Comparison of ENCODE assay signal across 25 cellular contexts in the genomic region with DNA sequence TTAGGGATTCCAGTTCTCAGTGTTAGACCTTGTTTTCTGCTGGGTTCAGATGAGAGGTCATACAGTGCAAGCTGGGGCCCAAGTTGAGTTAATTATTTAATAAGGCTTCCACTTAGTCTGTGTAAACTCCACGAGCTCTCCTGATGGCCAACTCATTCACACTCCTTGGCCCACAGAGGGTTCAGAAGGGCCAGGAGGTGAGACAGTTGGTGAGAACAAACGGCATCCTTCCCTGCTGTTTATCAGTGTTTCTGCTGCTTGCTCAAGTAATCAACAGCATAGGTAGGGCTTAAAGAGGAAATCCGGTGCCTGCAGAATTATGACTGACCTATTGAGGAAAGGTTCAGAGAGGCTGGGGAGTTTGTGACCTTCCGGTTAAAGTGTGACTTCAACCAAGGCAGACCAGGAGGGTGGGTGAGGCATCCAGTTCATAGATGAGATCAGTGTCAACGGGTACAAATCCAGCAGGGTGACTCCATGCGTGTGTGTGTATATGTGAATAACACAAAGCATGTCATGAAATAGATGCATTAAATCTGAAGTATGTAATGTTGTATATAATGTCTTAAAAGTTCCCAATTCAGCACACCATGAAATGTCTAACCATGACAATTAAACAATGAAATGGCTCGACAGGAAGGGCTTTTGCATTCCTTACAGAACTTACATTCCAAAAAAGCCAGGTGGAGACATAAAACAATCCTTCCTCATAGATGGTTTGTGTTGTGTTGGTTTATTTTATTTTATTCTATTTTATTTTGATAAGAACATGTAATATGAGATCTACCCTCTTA. TPM values are rescaled to one million over a fixed set of nuclear protein-coding genes. Genes with fewer than 3 reads are reported as not detected.
DNase-seq lines count a peak whose midpoint lies in the region; ATAC-seq, FAIRE-seq and TF ChIP-seq lines count a peak whose summit lies in the region.
"Had no signal": no experiment of that assay in that cellular context is flagged by ENCODE, and none has a peak within 500 bp of the region (broad histone marks: within the 10 kb centered on the region; RNA-seq: fewer than 3 reads in every experiment).

No MANE protein-coding gene starts in this region.

- H3K79me2 ChIP-seq in PC-3 (ENCODE audit: low read length) (no peaks in the 10 kb centered on the region), HepG2 (ENCODE audit: insufficient read depth, low read length) (no peaks in the 10 kb centered on the region)

- H3K9me2 ChIP-seq in PC-3 (replicated peaks; ENCODE audit: low read length): no peaks in the 10 kb centered on the region

- H3K36me3 ChIP-seq in PC-3 (ENCODE audit: low read depth, low read length): no peaks in the 10 kb centered on the region
- no peaks in the 10 kb centered on the region for H3K36me3 ChIP-seq in bronchial epithelial cell (ENCODE audit: control insufficient read depth, insufficient read depth, low read length)
- no peaks in the 10 kb centered on the region for H3K36me3 ChIP-seq in HepG2 (replicated peaks in 1 of 2; ENCODE audit: control insufficient read depth in 1 of 2, insufficient read depth in 2 of 2, low read length in 2 of 2)
- no peaks in the 10 kb centered on the region for H3K36me3 ChIP-seq in thymus (ENCODE audit: control insufficient read depth, insufficient read depth)
- H3K36me3 ChIP-seq in thyroid gland: no peaks in the 10 kb centered on the region
- H3K36me3 ChIP-seq: prostate gland had no signal

- CTCF ChIA-PET in PC-3 (lab: Charles Lee): no interaction called here
- CTCF ChIA-PET in HepG2 (lab: Yijun Ruan, JAX; ENCODE audit: low intra/inter-chr PET ratio, low total read pairs): interaction anchor here (0.9 to 1.6 kb wide), 3 partner anchors 11 to 87 kb away, joined by 3 read pairs; no protein-coding TSS in a partner anchor

- in situ Hi-C loops in HepG2 (cut with HindIII; ENCODE audit: extremely low pct_ligation_motif_present, low pct_unique_long_range_greater_than_20kb): no loop called here

- 3% methylated on average over 7 of the region's 7 CpGs for WGBS in HepG2 (ENCODE audit: low lambda C conversion rate)
- WGBS in thymus: 92% methylated on average over 7 of the region's 7 CpGs
- 70 to 79% methylated on average over 7 of the region's 7 CpGs for WGBS in thyroid gland, 2 donors

- TF ChIP-seq CTCF in PC-3 (conservative IDR thresholded peaks at IDR 0.05; ENCODE audit: low read depth, low read length): no peak
- no peak for TF ChIP-seq CTCF in bronchial epithelial cell (IDR thresholded peaks at IDR 0.05; ENCODE audit: insufficient read depth, low read length, severe bottlenecking)
- peak; percentile 30 for TF ChIP-seq CTCF in HepG2 (CRISPR knock-in tag; IDR thresholded peaks at IDR 0.05)
- no peak for TF ChIP-seq CTCF in thyroid gland (IDR thresholded peaks at IDR 0.05)
- TF ChIP-seq CTCF in dorsolateral prefrontal cortex (IDR thresholded peaks at IDR 0.05 in 54 of 56, conservative IDR thresholded peaks at IDR 0.05 in 2 of 56; ENCODE audit: low read depth in 1 of 56, partially characterized antibody in 56 of 56): no peak

- BruUV-seq in PC-3 (replicated peaks; lab: Mats Ljungman, UMichigan) (no TSS peak), HepG2 (replicated peaks; lab: Mats Ljungman, UMichigan) (TSS peak; percentile 97)

- FAIRE-seq in bronchial epithelial cell (lab: Jason Lieb, UNC) (no peak), HepG2 (lab: Jason Lieb, UNC) (peak; percentile 94)
- FAIRE-seq: islet of Langerhans had no signal

- H3K4me3 ChIP-seq in PC-3 (ENCODE audit: low read length) (no peak overlapping the region), bronchial epithelial cell (ENCODE audit: low read depth, low read length) (no peak overlapping the region), HepG2 (replicated peaks in 1 of 3; ENCODE audit: insufficient read depth in 1 of 3, low read depth in 2 of 3, low read length in 3 of 3) (peak overlapping the region; percentile 15 to 41 (median 20); a peak in 4 of 6 replicates), thymus (ENCODE audit: low read length) (no peak overlapping the region), thyroid gland (replicated peaks in 1 of 3) (no peak overlapping the region), dorsolateral prefrontal cortex (no peak overlapping the region)
- H3K4me3 ChIP-seq: prostate gland had no signal

- TF ChIP-seq POLR2A in HepG2 (IDR thresholded peaks at IDR 0.05; ENCODE audit: insufficient read depth in 1 of 2, low read depth in 2 of 2, low read length in 2 of 2): peak; percentile 80 to 91
- TF ChIP-seq POLR2A in thyroid gland (IDR thresholded peaks at IDR 0.05): no peak

- H3F3A ChIP-seq in PC-3 (ENCODE audit: low read length, unreplicated experiment): no peaks in the 10 kb centered on the region

- H4K20me1 ChIP-seq in PC-3 (ENCODE audit: low read length) (no peaks in the 10 kb centered on the region), HepG2 (ENCODE audit: insufficient read depth, low read length) (no peaks in the 10 kb centered on the region)

- intact Hi-C loops in PC-3 (cut with micrococcal nuclease) (no loop called here), HepG2 (cut with micrococcal nuclease; ENCODE audit: unreplicated experiment) (loop anchor here (10.0 kb wide), 1 partner anchor 533 kb away; no protein-coding TSS in a partner anchor), thyroid gland (cut with DNase I) (no loop called here), dorsolateral prefrontal cortex (cut with DNase I) (no loop called here)

- no peaks in the 10 kb centered on the region for H3K9me3 ChIP-seq in PC-3 (ENCODE audit: low read length)
- 0 out of 2 replicates have a peak, but pooled peaks cover 4% of the 10 kb centered on the region for H3K9me3 ChIP-seq in HepG2 (ENCODE audit: low read length)
- H3K9me3 ChIP-seq in thymus (ENCODE audit: control insufficient read depth): no peaks in the 10 kb centered on the region
- H3K9me3 ChIP-seq in thyroid gland: no peaks in the 10 kb centered on the region
- H3K9me3 ChIP-seq: prostate gland had no signal

- no peak overlapping the region for H2AFZ ChIP-seq in PC-3 (ENCODE audit: low read length)
- H2AFZ ChIP-seq in HepG2 (ENCODE audit: low read length): peak overlapping the region; percentile 2

- H3K9ac ChIP-seq in PC-3 (ENCODE audit: low read length) (no peak overlapping the region), HepG2 (ENCODE audit: insufficient read depth, low read depth, low read length) (peak overlapping the region; percentile 74)

- no peaks in the 10 kb centered on the region for H3K27me3 ChIP-seq in PC-3 (ENCODE audit: low read length)
- no peaks in the 10 kb centered on the region for H3K27me3 ChIP-seq in bronchial epithelial cell (ENCODE audit: control insufficient read depth, insufficient read depth, low read length)
- H3K27me3 ChIP-seq in HepG2 (ENCODE audit: control insufficient read depth in 1 of 2, insufficient read depth in 2 of 2, low read length in 2 of 2): no peaks in the 10 kb centered on the region
- H3K27me3 ChIP-seq in thymus (ENCODE audit: control insufficient read depth, insufficient read depth): no peaks in the 10 kb centered on the region
- no peaks in the 10 kb centered on the region for H3K27me3 ChIP-seq in thyroid gland
- peaks cover 0 to 24% (median 0%) of the 10 kb centered on the region in 45 donors for H3K27me3 ChIP-seq in dorsolateral prefrontal cortex

- H3K4me2 ChIP-seq in PC-3 (ENCODE audit: low read length): no peak overlapping the region
- H3K4me2 ChIP-seq in HepG2 (ENCODE audit: low read depth, low read length): peak overlapping the region; percentile 73

- POLR2A ChIA-PET in PC-3 (lab: Charles Lee; ENCODE audit: unreplicated experiment) (no interaction called here), HepG2 (lab: Yijun Ruan, JAX) (interaction anchor here (0.7 to 11.5 kb wide), 20 partner anchors 9 to 514 kb away, joined by 3 to 287 read pairs (median 4); a partner anchor contains a TSS)

- H3K27ac ChIP-seq in PC-3 (ENCODE audit: low read length): no peak overlapping the region
- H3K27ac ChIP-seq in HepG2 (ENCODE audit: extremely low read length, insufficient read depth, low read length): peak overlapping the region; percentile 91
- peak overlapping the region; percentile 33 for H3K27ac ChIP-seq in thymus (ENCODE audit: low read depth)
- no peak overlapping the region for H3K27ac ChIP-seq in thyroid gland
- no peak overlapping the region for H3K27ac ChIP-seq in dorsolateral prefrontal cortex
- H3K27ac ChIP-seq: prostate gland had no signal

- peak; percentile 26; the same call in 1 of the 2 replicates for ATAC-seq in PC-3
- peak; percentile 85 for ATAC-seq in HepG2
- ATAC-seq: activated CD8-positive, alpha-beta T cell treated with anti-CD3 and anti-CD28 coated beads, Interleukin-2, amount 10 ng/mL, durations not matched to agents 7 days and 5 days; activated T-cell treated with anti-CD3 and anti-CD28 coated beads, Interleukin-2, amount 50 U/mL, for 4 hours; stimulated activated effector memory CD8-positive, alpha-beta T cell treated with anti-CD3 and anti-CD28 coated beads, Interleukin-12 subunit alpha, Interleukin-12 subunit beta, amount 100 ng/mL, for 72 hours had no signal

- TF ChIP-seq EP300 in HepG2 (IDR thresholded peaks at IDR 0.05; ENCODE audit: low read depth in 2 of 2, low read length in 2 of 2) (peak; percentile 36 to 95; a peak in 3 of 4 replicates), HepG2 (CRISPR knock-in tag; IDR thresholded peaks at IDR 0.05; ENCODE audit: borderline replicate concordance) (peak; percentile 95)

- TF ChIP-seq RAD21 in HepG2 (CRISPR knock-in tag; IDR thresholded peaks at IDR 0.05): peak; percentile 33; the same call in 1 of the 2 replicates

- H3K4me1 ChIP-seq in PC-3 (ENCODE audit: insufficient read depth, low read length) (no peaks in the 10 kb centered on the region), HepG2 (ENCODE audit: insufficient read depth, low read length) (peaks cover 98% of the 10 kb centered on the region), thymus (ENCODE audit: control insufficient read depth, insufficient read depth, low read length) (no peaks in the 10 kb centered on the region), thyroid gland (no peaks in the 10 kb centered on the region)
- H3K4me1 ChIP-seq: prostate gland had no signal

- peak; percentile 26 for DNase-seq in PC-3
- peak; percentile 70 for DNase-seq in bronchial epithelial cell (ENCODE audit: low read depth)
- peak; percentile 99 for DNase-seq in HepG2 (ENCODE audit: low spot score)
- DNase-seq in putamen (ENCODE audit: low spot score): no peak
- no peak for DNase-seq in thyroid gland
- no peak for DNase-seq in dorsolateral prefrontal cortex
- no peak for DNase-seq in superior temporal gyrus (ENCODE audit: extremely low spot score)
- DNase-seq: activated B cell treated with CpG ODN at 0.5 μM for 24 hours; activated CD8-positive, alpha-beta T cell treated with anti-CD3 and anti-CD28 coated beads, Interleukin-2, amount 10 ng/mL, durations not matched to agents 7 days and 5 days; activated naive CD4-positive, alpha-beta T cell treated with anti-CD3 and anti-CD28 coated beads, Interleukin-2, amount 10 ng/mL, durations not matched to agents 7 days and 5 days; activated T-cell treated with anti-CD3 and anti-CD28 coated beads, Interleukin-2, amount 50 U/mL, for 4 hours; AML-193; hippocampal formation; Kasumi-1; NCI-H1105; NCI-H2107; NCI-H524 treated with DMSO at 0.1 percent for 48 hours; SHP77; stimulated activated CD4-positive, alpha-beta T cell treated with anti-CD3 and anti-CD28 coated beads, Interleukin-15, amount 100 ng/mL, for 24 hours had no signal

RNA-seq across cellular contexts. Expression of a gene that starts 37.4 kb away (rescaled TPM):
- total RNA-seq in PC-3 (2014; rRNA removed) (0.18 and 0.35 TPM in 2 replicates), bronchial epithelial cell (0.90 TPM in 1 of 2 replicates, not detected in the other), HepG2 (2016; rRNA removed; fragmentation: Illumina TruSeq; extraction: Trizol) (0.67 and 0.91 TPM in 2 replicates), thyroid gland (under 1 TPM in 1 of 4 donors, not detected in 3; 0.11 TPM), dorsolateral prefrontal cortex (100 to 1,000 TPM in 79 of 120 experiments, 10 to 100 TPM in 41; 24.9 to 411 (median 127) TPM)
- 0.09 and 0.10 TPM in 2 replicates for total RNA-seq in HepG2 (2016; cell fraction: cytosol; rRNA removed; fragmentation: Illumina TruSeq; extraction: Trizol; ENCODE audit: low read depth)
- total RNA-seq in HepG2 (2016; cell fraction: insoluble cytoplasmic fraction; rRNA removed; fragmentation: Illumina TruSeq; extraction: Trizol): 0.43 and 1.0 TPM in 2 replicates
- total RNA-seq in HepG2 (2016; cell fraction: membrane; rRNA removed; fragmentation: Illumina TruSeq; extraction: Trizol): 0.17 and 0.28 TPM in 2 replicates
- total RNA-seq in HepG2 (2016; cell fraction: nucleus; rRNA removed; fragmentation: Illumina TruSeq; extraction: Trizol): 0.53 and 0.62 TPM in 2 replicates
- polyA plus RNA-seq in HepG2 (2011; rRNA removed) (0.55 and 0.95 TPM in 2 replicates), thymus (1.5 TPM)
- 0.58 and 0.74 TPM in 2 replicates for polyA plus RNA-seq in HepG2 (2011; cell fraction: cytosol; rRNA removed)
- polyA plus RNA-seq in HepG2 (2011; cell fraction: nucleus; rRNA removed): 1.00 and 1.0 TPM in 2 replicates
- polyA plus RNA-seq in HepG2 (2012): 0.56 and 1.8 TPM in 2 replicates
- polyA plus RNA-seq in HepG2 (2016; cell fraction: cytosol; fragmentation: Illumina TruSeq; extraction: Trizol; ENCODE audit: low read depth): 0.08 TPM in 1 of 2 replicates, not detected in the other
- 0.65 and 0.69 TPM in 2 replicates for polyA plus RNA-seq in HepG2 (2016; cell fraction: insoluble cytoplasmic fraction; fragmentation: Illumina TruSeq; extraction: Trizol; ENCODE audit: low read depth)
- 0.12 TPM in 1 of 2 replicates, not detected in the other for polyA plus RNA-seq in HepG2 (2016; cell fraction: membrane; fragmentation: Illumina TruSeq; extraction: Trizol; ENCODE audit: low read depth)
- polyA plus RNA-seq in HepG2 (2016; cell fraction: nucleus; fragmentation: Illumina TruSeq; extraction: Trizol; ENCODE audit: insufficient read depth, low read depth): 0.41 and 0.48 TPM in 2 replicates
- polyA minus RNA-seq in HepG2 (2011; rRNA and poly(A)+ RNA removed; ENCODE audit: low replicate concordance): 0.22 TPM in 1 of 2 replicates, not detected in the other
- 0.59 and 0.62 TPM in 2 replicates for polyA minus RNA-seq in HepG2 (2011; cell fraction: cytosol; rRNA and poly(A)+ RNA removed)
- 2.2 and 2.4 TPM in 2 replicates for polyA minus RNA-seq in HepG2 (2011; cell fraction: nucleus; rRNA and poly(A)+ RNA removed)
- total RNA-seq: activated CD8-positive, alpha-beta T cell treated with anti-CD3 and anti-CD28 coated beads, Interleukin-2, amount 10 ng/mL, durations not matched to agents 7 days and 5 days; Daoy; neural crest cell had no signal

Comparison
In these comparisons a context has a peak if more than half of its experiments do, and no peak if none do; other contexts are left out.
1. DNase-seq: peak in PC-3 (single experiment), bronchial epithelial cell (single experiment) and HepG2 (single experiment); none in putamen (single experiment), thyroid gland (0 of 2), dorsolateral prefrontal cortex (0 of 10) and superior temporal gyrus (single experiment).
2. H3K27ac ChIP-seq: peak in HepG2 (single experiment) and thymus (single experiment); none in PC-3 (single experiment), thyroid gland (0 of 3) and dorsolateral prefrontal cortex (0 of 59).
3. H3K4me3 ChIP-seq: peak in HepG2 (3 of 3); none in PC-3 (single experiment), bronchial epithelial cell (single experiment), thymus (single experiment), thyroid gland (0 of 3) and dorsolateral prefrontal cortex (0 of 59).
4. POLR2A ChIP-seq: peak in HepG2 (2 of 2); none in thyroid gland (0 of 2).
5. RNA of a gene that starts 37.4 kb away (total RNA-seq): 24.9 to 411 TPM in dorsolateral prefrontal cortex; 0.09 to 1.0 TPM in HepG2, 0.18 to 0.35 TPM in PC-3, 0.11 TPM in thyroid gland and 0.90 TPM in bronchial epithelial cell; every median in the first group is over 10 times any median in the second.